8 cellular contexts compared by ENCODE assay signal in the genomic region with DNA sequence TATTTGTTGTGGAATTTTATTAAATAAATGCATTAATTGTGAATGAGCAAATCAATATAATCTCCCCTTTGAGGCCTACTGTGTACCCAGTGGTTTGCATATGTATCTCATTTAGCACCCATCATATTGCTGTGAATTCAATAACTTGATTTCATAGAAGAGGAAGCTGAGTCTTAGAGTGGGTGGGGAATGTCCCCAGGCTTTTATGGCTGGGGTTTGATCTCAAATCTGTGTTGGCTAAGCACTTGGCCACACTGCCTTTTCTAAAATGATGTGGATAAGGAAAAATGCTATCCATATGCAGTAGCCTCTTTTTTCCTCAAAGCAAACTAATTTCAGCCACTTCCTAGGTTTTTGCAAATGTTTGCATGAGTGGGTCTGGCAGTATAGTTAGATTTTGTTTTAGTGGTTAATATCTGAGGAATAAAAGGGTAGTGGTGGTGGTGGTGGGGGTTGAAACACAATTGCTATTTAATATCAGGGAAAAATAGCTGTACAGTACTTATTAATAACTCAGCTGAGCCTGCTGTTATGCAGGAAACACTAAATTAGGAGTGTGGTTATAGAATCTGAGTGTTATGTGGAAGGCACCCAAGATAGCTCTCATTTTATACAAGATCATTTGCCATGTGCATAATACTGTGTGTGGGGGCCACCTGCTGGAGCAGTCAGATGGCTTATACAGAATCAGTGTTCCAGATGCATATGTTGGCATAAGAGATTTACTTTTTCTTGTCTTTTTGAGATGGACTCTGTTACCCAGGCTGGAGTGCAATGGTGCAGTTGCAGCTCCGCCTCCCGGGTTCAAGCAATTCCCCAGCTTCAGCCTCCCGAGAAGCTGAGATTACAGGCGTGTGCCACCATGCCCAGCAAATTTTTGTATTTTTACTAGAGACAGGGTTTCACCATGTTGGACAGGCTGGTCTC.
DNase-seq lines count a peak whose midpoint lies in the region; ATAC-seq, FAIRE-seq and TF ChIP-seq lines count a peak whose summit lies in the region.

No MANE protein-coding gene starts in this region.

- 90% methylated on average over 4 of the region's 4 CpGs for WGBS in smooth muscle cell (ENCODE audit: low lambda C conversion rate)

- no peaks in the 10 kb centered on the region for H3K9me3 Mint-ChIP-seq in activated naive CD8-positive, alpha-beta T cell treated with anti-CD3 and anti-CD28 coated beads for 36 hours

- peak; percentile 79 for TF ChIP-seq CTCF in AG04449 (IDR thresholded peaks at IDR 0.05; ENCODE audit: insufficient read depth, low read length, missing control alignments)
- peak; percentile 45 for TF ChIP-seq CTCF in smooth muscle cell (IDR thresholded peaks at IDR 0.05; ENCODE audit: borderline replicate concordance, insufficient read depth, poor library complexity, severe bottlenecking)

- H3K79me2 ChIP-seq in smooth muscle cell (ENCODE audit: low read depth), result no peaks in the 10 kb centered on the region

- H3K4me3 ChIP-seq in AG04449 (ENCODE audit: low read depth, low read length), result no peak overlapping the region
- H3K4me3 ChIP-seq in SJSA1, result no peak overlapping the region
- H3K4me3 ChIP-seq in smooth muscle cell, result no peak overlapping the region

- peaks cover 39% of the 10 kb centered on the region for H3K36me3 Mint-ChIP-seq in activated naive CD8-positive, alpha-beta T cell treated with anti-CD3 and anti-CD28 coated beads for 36 hours

- ATAC-seq in HG03378 (IDR thresholded peaks at IDR 0.05; ENCODE audit: unreplicated experiment) (peak; percentile 57), left ventricle myocardium superior (peak; percentile 87), GM18519 (IDR thresholded peaks at IDR 0.05; ENCODE audit: low FRiP score, unreplicated experiment) (no peak)

- no peak for TF ChIP-seq POLR2A in GM12891 (IDR thresholded peaks at IDR 0.05; ENCODE audit: low read depth, low read length)

- H3K9me3 ChIP-seq in SJSA1 (replicated peaks) (no peaks in the 10 kb centered on the region), smooth muscle cell (replicated peaks; ENCODE audit: low read depth) (no peaks in the 10 kb centered on the region)

- no peak overlapping the region for H3K27ac ChIP-seq in SJSA1
- H3K27ac ChIP-seq in smooth muscle cell (ENCODE audit: low read depth), result no peak overlapping the region

- peaks cover 74% of the 10 kb centered on the region for H3K4me1 Mint-ChIP-seq in activated naive CD8-positive, alpha-beta T cell treated with anti-CD3 and anti-CD28 coated beads for 36 hours

- no peak overlapping the region for H2AFZ ChIP-seq in smooth muscle cell (ENCODE audit: low read depth)

- intact Hi-C loops in left ventricle myocardium superior (cut with micrococcal nuclease), result loop anchor here (2.0 to 10.0 kb wide), 3 partner anchors 109 to 229 kb away; a partner anchor contains a TSS

- peak overlapping the region; percentile 90 for H3K27ac Mint-ChIP-seq in activated naive CD8-positive, alpha-beta T cell treated with anti-CD3 and anti-CD28 coated beads for 36 hours

- H3K27me3 Mint-ChIP-seq in activated naive CD8-positive, alpha-beta T cell treated with anti-CD3 and anti-CD28 coated beads for 36 hours, result no peaks in the 10 kb centered on the region

- CTCF ChIA-PET in AG04449 (lab: Yijun Ruan, JAX), result interaction anchor here (0.5 to 8.4 kb wide), 74 partner anchors 8 to 492 kb away, joined by 3 to 199 read pairs (median 4); a partner anchor contains a TSS

- no peak overlapping the region for H3K9ac ChIP-seq in smooth muscle cell (ENCODE audit: low read depth)

- peak; percentile 82 for FAIRE-seq in GM12891 (lab: Jason Lieb, UNC)

- no peak overlapping the region for H3K4me3 Mint-ChIP-seq in activated naive CD8-positive, alpha-beta T cell treated with anti-CD3 and anti-CD28 coated beads for 36 hours

- H3K36me3 ChIP-seq in SJSA1 (no peaks in the 10 kb centered on the region), smooth muscle cell (ENCODE audit: low read depth) (no peaks in the 10 kb centered on the region)

- DNase-seq in AG04449 (ENCODE audit: low read depth, low spot score), result peak; percentile 67
- DNase-seq in GM12891 (ENCODE audit: insufficient read length, low spot score), result no peak
- DNase-seq in SJSA1 (ENCODE audit: low read depth in 1 of 2, low spot score in 2 of 2), result peak; percentile 48 to 52
- peak; percentile 47 for DNase-seq in activated naive CD8-positive, alpha-beta T cell treated with anti-CD3 and anti-CD28 coated beads for 36 hours
- peak; percentile 79 for DNase-seq in left ventricle myocardium superior
- DNase-seq in smooth muscle cell (lab: John Stamatoyannopoulos, UW; ENCODE audit: unreplicated experiment), result no peak

- no peaks in the 10 kb centered on the region for H3F3A ChIP-seq in smooth muscle cell (ENCODE audit: low read depth)

- no peak overlapping the region for H3K4me2 ChIP-seq in smooth muscle cell

- POLR2A ChIA-PET in AG04449 (lab: Yijun Ruan, JAX), result interaction anchor here (0.8 to 1.2 kb wide), 4 partner anchors 32 to 225 kb away, joined by 3 to 5 read pairs (median 4); no protein-coding TSS in a partner anchor

- no peaks in the 10 kb centered on the region for H4K20me1 ChIP-seq in smooth muscle cell (ENCODE audit: low read depth)

- H3K27me3 ChIP-seq in SJSA1 (replicated peaks), result no peaks in the 10 kb centered on the region
- no peaks in the 10 kb centered on the region for H3K27me3 ChIP-seq in smooth muscle cell (ENCODE audit: low read depth)

- H3K4me1 ChIP-seq in SJSA1 (replicated peaks) (peaks cover 4% of the 10 kb centered on the region; the same call in 1 of the 2 replicates), smooth muscle cell (ENCODE audit: low read depth) (no peaks in the 10 kb centered on the region)

TF ChIP-seq in GM12891, 5 proteins besides CTCF, POLR2A, EP300 and RAD21:
- no peak for TF ChIP-seq POU2F2 (IDR thresholded peaks at IDR 0.05; ENCODE audit: low read depth, low read length)
- peak; percentile 58 for TF ChIP-seq SPI1 (IDR thresholded peaks at IDR 0.05; ENCODE audit: low read depth, low read length)
- TF ChIP-seq PAX5 (IDR thresholded peaks at IDR 0.05; ENCODE audit: insufficient read depth, low read length, severe bottlenecking), result no peak
- TF ChIP-seq POLR2AphosphoS5 (IDR thresholded peaks at IDR 0.05; ENCODE audit: low read depth, low read length), result no peak
TF ChIP-seq in GM12891: peak in this region for 1.

Comparison
In these comparisons a context has a peak if more than half of its experiments do, and no peak if none do; other contexts are left out.
1. DNase-seq: peak in AG04449 (single experiment), SJSA1 (2 of 2), activated naive CD8-positive, alpha-beta T cell treated with anti-CD3 and anti-CD28 coated beads for 36 hours (single experiment) and left ventricle myocardium superior (single experiment); none in GM12891 (single experiment) and smooth muscle cell (single experiment).